In genomic region chr6:69311888-69312287, GRCh38 we compare ENCODE assay signal across 22 cellular contexts.
"Had no signal": no experiment of that assay in that cellular context is flagged by ENCODE, and none has a peak within 500 bp of the region (broad histone marks: within the 10 kb centered on the region; RNA-seq: fewer than 3 reads in every experiment).

No MANE protein-coding gene starts in this region.

- H3K27me3 ChIP-seq: esophagus muscularis mucosa, gastrocnemius medialis, heart right ventricle, pancreas, tibial artery, upper lobe of right lung, vagina had no signal

- H3K36me3 Mint-ChIP-seq: memory B cell; natural killer cell treated with Interleukin-12 subunit alpha and Interleukin-12 subunit beta and Interleukin-15 and Interleukin-18, amount 100 ng/mL, for 72 hours; stimulated activated memory B cell treated with anti-CD40 and anti-IgM and Interleukin-4, amounts not matched to agents 10 μg/mL and 1 μg/mL and 100 μg/mL, for 72 hours had no signal

- H3K4me1 Mint-ChIP-seq: memory B cell; stimulated activated memory B cell treated with anti-CD40 and anti-IgM and Interleukin-4, amounts not matched to agents 10 μg/mL and 1 μg/mL and 100 μg/mL, for 72 hours had no signal

- H3K27ac ChIP-seq: epithelial cell of prostate, esophagus muscularis mucosa, gastrocnemius medialis, heart right ventricle, left ventricle myocardium inferior, lower lobe of right lung, pancreas, tibial artery, upper lobe of right lung, vagina had no signal

- ATAC-seq: gastrocnemius medialis; heart right ventricle; left cardiac atrium; lower lobe of right lung; natural killer cell treated with Interleukin-12 subunit alpha and Interleukin-12 subunit beta and Interleukin-15 and Interleukin-18, amount 100 ng/mL, for 72 hours; right cardiac atrium; stimulated activated memory B cell treated with anti-CD40 and anti-IgM and Interleukin-4, amounts not matched to agents 10 μg/mL and 1 μg/mL and 100 μg/mL, for 72 hours; upper lobe of right lung had no signal

- H3K4me3 Mint-ChIP-seq: memory B cell; natural killer cell treated with Interleukin-12 subunit alpha and Interleukin-12 subunit beta and Interleukin-15 and Interleukin-18, amount 100 ng/mL, for 72 hours; stimulated activated memory B cell treated with anti-CD40 and anti-IgM and Interleukin-4, amounts not matched to agents 10 μg/mL and 1 μg/mL and 100 μg/mL, for 72 hours; stimulated activated naive CD8-positive, alpha-beta T cell treated with anti-CD3 and anti-CD28 coated beads, Interleukin-15, Interleukin-2, amounts not matched to agents 100 ng/mL and 50 ng/mL, for 24 hours had no signal

- H3K4me3 ChIP-seq: esophagus muscularis mucosa, gastrocnemius medialis, heart right ventricle, left ventricle myocardium inferior, lower lobe of right lung, pancreas, tibial artery, upper lobe of right lung, vagina had no signal

- H3K36me3 ChIP-seq: esophagus muscularis mucosa, gastrocnemius medialis, heart right ventricle, left ventricle myocardium inferior, lower lobe of right lung, pancreas, tibial artery, upper lobe of right lung, vagina had no signal

- DNase-seq: effector memory CD4-positive, alpha-beta T cell; gastrocnemius medialis; heart right ventricle; kidney; left cardiac atrium; left ventricle myocardium inferior; lower lobe of right lung; midbrain; occipital lobe; pancreas; right cardiac atrium; stimulated activated CD4-positive, alpha-beta T cell treated with anti-CD3 and anti-CD28 coated beads, Interleukin-4, amount 100 ng/mL, for 1 hour; tibial artery; upper lobe of right lung had no signal

- H3K27ac Mint-ChIP-seq: memory B cell; natural killer cell treated with Interleukin-12 subunit alpha and Interleukin-12 subunit beta and Interleukin-15 and Interleukin-18, amount 100 ng/mL, for 72 hours; progenitor cell of endocrine pancreas; stimulated activated memory B cell treated with anti-CD40 and anti-IgM and Interleukin-4, amounts not matched to agents 10 μg/mL and 1 μg/mL and 100 μg/mL, for 72 hours; stimulated activated naive CD8-positive, alpha-beta T cell treated with anti-CD3 and anti-CD28 coated beads, Interleukin-15, Interleukin-2, amounts not matched to agents 100 ng/mL and 50 ng/mL, for 24 hours had no signal

- H3K4me1 ChIP-seq: esophagus muscularis mucosa, gastrocnemius medialis, heart right ventricle, lower lobe of right lung, pancreas, tibial artery, upper lobe of right lung, vagina had no signal

- H3K27me3 Mint-ChIP-seq: memory B cell; natural killer cell treated with Interleukin-12 subunit alpha and Interleukin-12 subunit beta and Interleukin-15 and Interleukin-18, amount 100 ng/mL, for 72 hours; progenitor cell of endocrine pancreas; stimulated activated memory B cell treated with anti-CD40 and anti-IgM and Interleukin-4, amounts not matched to agents 10 μg/mL and 1 μg/mL and 100 μg/mL, for 72 hours; stimulated activated naive CD8-positive, alpha-beta T cell treated with anti-CD3 and anti-CD28 coated beads, Interleukin-15, Interleukin-2, amounts not matched to agents 100 ng/mL and 50 ng/mL, for 24 hours had no signal
